In genomic region chr1:31122101-31122735, GRCh38 we compare ENCODE assay signal across 20 cellular contexts. TPM values are rescaled to one million over a fixed set of nuclear protein-coding genes. Genes with fewer than 3 reads are reported as not detected.
DNase-seq lines count a peak whose midpoint lies in the region; ATAC-seq and TF ChIP-seq lines count a peak whose summit lies in the region.
"Had no signal": no experiment of that assay in that cellular context is flagged by ENCODE, and none has a peak within 500 bp of the region (broad histone marks: within the 10 kb centered on the region; RNA-seq: fewer than 3 reads in every experiment).

No MANE protein-coding gene starts in this region.

- no peak for TF ChIP-seq RAD21 in SK-N-SH (IDR thresholded peaks at IDR 0.05; ENCODE audit: low read length)

- H2AK5ac ChIP-seq in neuronal stem cell (ENCODE audit: low read depth, low read length), result peak overlapping the region; percentile 64

- no peaks in the 10 kb centered on the region for H3K9me3 ChIP-seq in SK-N-SH
- H3K9me3 ChIP-seq in OCI-LY7 (ENCODE audit: low read length), result no peaks in the 10 kb centered on the region
- no peaks in the 10 kb centered on the region for H3K9me3 ChIP-seq in hepatocyte (ENCODE audit: low read depth)
- no peaks in the 10 kb centered on the region for H3K9me3 ChIP-seq in neuronal stem cell (replicated peaks in 1 of 2; ENCODE audit: control insufficient read depth in 2 of 2, insufficient read depth in 1 of 2, low read depth in 1 of 2, low read length in 2 of 2)
- H3K9me3 ChIP-seq: BLaER1 treated with 17β-estradiol and CSF1 and Interleukin-3, amounts not matched to agents 10 nM and 100 nM; esophagus squamous epithelium; stomach had no signal

- BruUV-seq in OCI-LY7 (replicated peaks; lab: Mats Ljungman, UMichigan), result no TSS peak

- H2BK5ac ChIP-seq in neuronal stem cell (ENCODE audit: low read length), result no peak overlapping the region

- H3K4me3 ChIP-seq in SK-N-SH (ENCODE audit: low read depth in 2 of 2, low read length in 1 of 2) (no peak overlapping the region), OCI-LY7 (ENCODE audit: low read depth, low read length, poor library complexity, severe bottlenecking) (no peak overlapping the region), hepatocyte (no peak overlapping the region), neuronal stem cell (ENCODE audit: low read length in 2 of 2) (no peak overlapping the region)
- H3K4me3 ChIP-seq: BLaER1 treated with 17β-estradiol and CSF1 and Interleukin-3, amounts not matched to agents 10 nM and 100 nM; esophagus squamous epithelium; PC-9; stomach had no signal

- H2BK15ac ChIP-seq in neuronal stem cell (ENCODE audit: low read length), result no peak overlapping the region

- no peak overlapping the region for H2BK120ac ChIP-seq in neuronal stem cell (ENCODE audit: low read depth, low read length)

- H4K8ac ChIP-seq in neuronal stem cell (ENCODE audit: low read depth, low read length), result no peak overlapping the region

- ATAC-seq in SK-N-SH treated with all-trans-retinoic acid at 6 μM for 48 hours (no peak; the same call in 2 of the 3 replicates), GM18520 (IDR thresholded peaks at IDR 0.05; ENCODE audit: unreplicated experiment) (no peak)
- ATAC-seq: activated T-cell treated with anti-CD3 and anti-CD28 coated beads, Interleukin-2, amount 50 U/mL, for 4 hours had no signal

- peak overlapping the region; percentile 77 for H3K14ac ChIP-seq in neuronal stem cell (ENCODE audit: low read length)

- no peak overlapping the region for H3K27ac ChIP-seq in SK-N-SH (ENCODE audit: low read depth in 2 of 2, low read length in 1 of 2)
- H3K27ac ChIP-seq in OCI-LY7 (ENCODE audit: low read depth, low read length, poor library complexity, severe bottlenecking), result no peak overlapping the region
- no peak overlapping the region for H3K27ac ChIP-seq in hepatocyte
- peak overlapping the region; percentile 54 for H3K27ac ChIP-seq in neuronal stem cell (replicated peaks; ENCODE audit: low read length)
- H3K27ac ChIP-seq: BLaER1 treated with 17β-estradiol and CSF1 and Interleukin-3, amounts not matched to agents 10 nM and 100 nM; esophagus squamous epithelium; PC-9; stomach had no signal

- TF ChIP-seq EP300 in SK-N-SH (IDR thresholded peaks at IDR 0.05; ENCODE audit: borderline replicate concordance in 1 of 2, low read depth in 1 of 2, low read length in 1 of 2), result no peak

- H3K4me2 ChIP-seq in SK-N-SH (no peak overlapping the region), OCI-LY7 (ENCODE audit: low read length) (peak overlapping the region; percentile 24), hepatocyte (no peak overlapping the region), neuronal stem cell (ENCODE audit: insufficient read depth, low read length, poor library complexity, severe bottlenecking) (no peak overlapping the region)
- H3K4me2 ChIP-seq: PC-9 had no signal

- H3K9me2 ChIP-seq in SK-N-SH (no peaks in the 10 kb centered on the region), OCI-LY7 (ENCODE audit: insufficient read depth, low read length) (no peaks in the 10 kb centered on the region), hepatocyte (replicated peaks; ENCODE audit: insufficient read depth) (no peaks in the 10 kb centered on the region)

- DNase-seq in SK-N-SH (peak; percentile 31), OCI-LY7 (ENCODE audit: low spot score) (peak; percentile 30), hepatocyte (ENCODE audit: low spot score) (peak; percentile 19), neuronal stem cell (ENCODE audit: low spot score) (no peak), mesenteric fat pad (ENCODE audit: low spot score) (no peak)
- no peak for DNase-seq in activated CD4-positive, alpha-beta T cell treated with anti-CD3 and anti-CD28 coated beads, Interleukin-2, amount 50 U/mL, for 1 hour
- DNase-seq: activated CD4-positive, alpha-beta memory T cell treated with anti-CD3 and anti-CD28 coated beads, Interleukin-2, amount 10 ng/mL, durations not matched to agents 7 days and 5 days; activated naive CD8-positive, alpha-beta T cell treated with anti-CD3 and anti-CD28 coated beads, Interleukin-2, amount 10 ng/mL, durations not matched to agents 7 days and 5 days; activated T-cell treated with anti-CD3 and anti-CD28 coated beads, Interleukin-2, amount 50 U/mL, for 4 hours; esophagus squamous epithelium; HCEC 1CT; kidney; NCI-H1694; NCI-H510A; nucleus accumbens; PC-9; stomach had no signal

- no peak overlapping the region for H4K91ac ChIP-seq in neuronal stem cell (ENCODE audit: low read depth, low read length, poor library complexity)

- H3K79me2 ChIP-seq in SK-N-SH (ENCODE audit: insufficient read depth) (no peaks in the 10 kb centered on the region), OCI-LY7 (ENCODE audit: insufficient read depth, low read depth, low read length) (no peaks in the 10 kb centered on the region), hepatocyte (no peaks in the 10 kb centered on the region)

- H3K36me3 ChIP-seq in SK-N-SH (replicated peaks in 1 of 2; ENCODE audit: control insufficient read depth in 1 of 2, insufficient read depth in 2 of 2, low read length in 1 of 2) (no peaks in the 10 kb centered on the region), OCI-LY7 (ENCODE audit: insufficient read depth, low read length) (no peaks in the 10 kb centered on the region), hepatocyte (replicated peaks; ENCODE audit: insufficient read depth, low read depth) (no peaks in the 10 kb centered on the region), neuronal stem cell (replicated peaks in 1 of 2; ENCODE audit: control insufficient read depth in 2 of 2, insufficient read depth in 2 of 2, low read length in 2 of 2) (no peaks in the 10 kb centered on the region)
- H3K36me3 ChIP-seq: BLaER1 treated with 17β-estradiol and CSF1 and Interleukin-3, amounts not matched to agents 10 nM and 100 nM; esophagus squamous epithelium; stomach had no signal

- no peak for TF ChIP-seq CTCF in SK-N-SH (IDR thresholded peaks at IDR 0.05)
- no peak for TF ChIP-seq CTCF in OCI-LY7 (conservative IDR thresholded peaks at IDR 0.05; ENCODE audit: low read length)
- TF ChIP-seq CTCF in hepatocyte (IDR thresholded peaks at IDR 0.05; ENCODE audit: poor library complexity), result no peak

- peak overlapping the region; percentile 72 for H3K18ac ChIP-seq in neuronal stem cell (ENCODE audit: low read length)

- H2AFZ ChIP-seq in SK-N-SH (ENCODE audit: low read depth), result no peak overlapping the region
- peak overlapping the region; percentile 30; the same call in 1 of the 2 replicates for H2AFZ ChIP-seq in OCI-LY7 (ENCODE audit: low read length)
- H2AFZ ChIP-seq in hepatocyte, result no peak overlapping the region
- peak overlapping the region; percentile 67 for H2AFZ ChIP-seq in neuronal stem cell (ENCODE audit: low read length)
- H2AFZ ChIP-seq: PC-9 had no signal

- H3K23ac ChIP-seq in neuronal stem cell (ENCODE audit: low read depth, low read length, poor library complexity), result no peak overlapping the region

- H4K20me1 ChIP-seq in SK-N-SH (ENCODE audit: insufficient read depth) (no peaks in the 10 kb centered on the region), OCI-LY7 (ENCODE audit: insufficient read depth, low read length) (no peaks in the 10 kb centered on the region), hepatocyte (ENCODE audit: insufficient read depth, poor library complexity, severe bottlenecking) (no peaks in the 10 kb centered on the region)
- H4K20me1 ChIP-seq: BLaER1 treated with 17β-estradiol and CSF1 and Interleukin-3, amounts not matched to agents 10 nM and 100 nM had no signal

- H3K79me1 ChIP-seq in neuronal stem cell (ENCODE audit: low read depth, low read length), result no peaks in the 10 kb centered on the region

- WGBS in SK-N-SH (ENCODE audit: low lambda C conversion rate), result 80% methylated on average over 6 of the region's 6 CpGs
- 72% methylated on average over 6 of the region's 6 CpGs for WGBS in hepatocyte (ENCODE audit: low lambda C conversion rate, missing lambda C conversion rate)
- no CpG with 5 or more reads among the region's 6 CpGs for WGBS in neuronal stem cell (ENCODE audit: extremely low coverage in 2 of 2, insufficient read length in 2 of 2, insufficient replicate concordance in 1 of 2), 2 donors

- no peaks in the 10 kb centered on the region for H3K27me3 ChIP-seq in SK-N-SH (ENCODE audit: insufficient read depth)
- no peaks in the 10 kb centered on the region for H3K27me3 ChIP-seq in hepatocyte
- H3K27me3 ChIP-seq in neuronal stem cell (ENCODE audit: control insufficient read depth in 3 of 3, insufficient read depth in 3 of 3, low read depth in 1 of 3, low read length in 3 of 3), result no peaks in the 10 kb centered on the region
- H3K27me3 ChIP-seq: BLaER1 treated with 17β-estradiol and CSF1 and Interleukin-3, amounts not matched to agents 10 nM and 100 nM; esophagus squamous epithelium; stomach had no signal

- no peak overlapping the region for H2BK12ac ChIP-seq in neuronal stem cell (ENCODE audit: low read length)

- POLR2A ChIA-PET in SK-N-SH (lab: Yijun Ruan, JAX) (no interaction called here), OCI-LY7 (lab: Charles Lee) (interaction anchor here (0.6 to 0.7 kb wide), 2 partner anchors 403 to 561 kb away, joined by 3 to 4 read pairs; no protein-coding TSS in a partner anchor)

- intact Hi-C loops in OCI-LY7 (cut with micrococcal nuclease; ENCODE audit: unreplicated experiment), result no loop called here

- CTCF ChIA-PET in SK-N-SH (lab: Yijun Ruan, JAX) (no interaction called here), OCI-LY7 (lab: Charles Lee; ENCODE audit: unreplicated experiment) (no interaction called here)

- H3K4me1 ChIP-seq in SK-N-SH (ENCODE audit: control insufficient read depth in 1 of 2, insufficient read depth in 2 of 2, low read depth in 1 of 2, low read length in 1 of 2), result peaks cover 0 to 3% of the 10 kb centered on the region in 2 experiments; a peak in 1 of 4 replicates
- peaks cover 7% of the 10 kb centered on the region for H3K4me1 ChIP-seq in OCI-LY7 (ENCODE audit: insufficient read depth, low read length, poor library complexity, severe bottlenecking)
- H3K4me1 ChIP-seq in hepatocyte (ENCODE audit: insufficient read depth), result no peaks in the 10 kb centered on the region
- peaks cover 8 to 11% of the 10 kb centered on the region in 2 donors for H3K4me1 ChIP-seq in neuronal stem cell (ENCODE audit: control insufficient read depth in 2 of 2, insufficient read depth in 1 of 2, low read depth in 1 of 2, low read length in 2 of 2)
- H3K4me1 ChIP-seq: stomach had no signal

- no peak overlapping the region for H3K4ac ChIP-seq in neuronal stem cell (ENCODE audit: low read length)

- H3K9ac ChIP-seq in SK-N-SH, result no peak overlapping the region
- peak overlapping the region; percentile 73 for H3K9ac ChIP-seq in neuronal stem cell (ENCODE audit: low read depth, low read length, poor library complexity)
- H3K9ac ChIP-seq: BLaER1 treated with 17β-estradiol and CSF1 and Interleukin-3, amounts not matched to agents 10 nM and 100 nM had no signal

- no peaks in the 10 kb centered on the region for H3F3A ChIP-seq in SK-N-SH (replicated peaks; ENCODE audit: insufficient read depth)

RNA-seq across cellular contexts. Expression of gene PUM1, which starts 56.7 kb away (rescaled TPM):
- 51.0 and 66.7 TPM in 2 replicates for polyA plus RNA-seq in SK-N-SH (2012; rRNA removed)
- 42.6 and 45.2 TPM in 2 replicates for polyA plus RNA-seq in SK-N-SH (2012; cell fraction: cytosol; rRNA removed)
- 119 and 122 TPM in 2 replicates for polyA plus RNA-seq in SK-N-SH (2012; cell fraction: nucleus; rRNA removed)
- total RNA-seq in OCI-LY7 (2014; rRNA removed; shearing (Covaris generic)), result 52.0 and 68.8 TPM in 2 replicates
- 97.5 and 112 TPM in 2 replicates for total RNA-seq in OCI-LY7 (2022)
- total RNA-seq in hepatocyte, result 97.4 and 98.9 TPM in 2 replicates
- 63.2 and 68.6 TPM in 2 replicates for polyA plus RNA-seq in hepatocyte
- polyA plus RNA-seq in neuronal stem cell (2013, experiment 1 of 2), result 73.6 TPM
- 75.2 TPM for polyA plus RNA-seq in neuronal stem cell (2013, experiment 2 of 2)
- total RNA-seq in mesenteric fat pad, result 114 TPM

Comparison
In these comparisons a context has a peak if more than half of its experiments do, and no peak if none do; other contexts are left out.
1. DNase-seq: peak in SK-N-SH (single experiment), OCI-LY7 (single experiment) and hepatocyte (single experiment); none in neuronal stem cell (single experiment), activated CD4-positive, alpha-beta T cell treated with anti-CD3 and anti-CD28 coated beads, Interleukin-2, amount 50 U/mL, for 1 hour (single experiment) and mesenteric fat pad (single experiment).
2. H2AFZ ChIP-seq: peak in OCI-LY7 (single experiment) and neuronal stem cell (single experiment); none in SK-N-SH (single experiment) and hepatocyte (single experiment).